1 cellular context compared by ENCODE assay signal in genomic region chr17:63816669-63817068, GRCh38.
TF ChIP-seq lines count a peak whose summit lies in the region.

No MANE protein-coding gene starts in this region.

TF ChIP-seq in GM23338, 12 proteins besides CTCF, POLR2A, EP300 and RAD21 (continued from another document):
- TF ChIP-seq ZNF462 (CRISPR knock-in tag; IDR thresholded peaks at IDR 0.05) (no peak), POLR2AphosphoS5 (IDR thresholded peaks at IDR 0.05; ENCODE audit: low read depth) (no peak), JUNB (IDR thresholded peaks at IDR 0.05; ENCODE audit: unreplicated experiment) (no peak)
